17 cellular contexts compared by ENCODE assay signal in the genomic region with DNA sequence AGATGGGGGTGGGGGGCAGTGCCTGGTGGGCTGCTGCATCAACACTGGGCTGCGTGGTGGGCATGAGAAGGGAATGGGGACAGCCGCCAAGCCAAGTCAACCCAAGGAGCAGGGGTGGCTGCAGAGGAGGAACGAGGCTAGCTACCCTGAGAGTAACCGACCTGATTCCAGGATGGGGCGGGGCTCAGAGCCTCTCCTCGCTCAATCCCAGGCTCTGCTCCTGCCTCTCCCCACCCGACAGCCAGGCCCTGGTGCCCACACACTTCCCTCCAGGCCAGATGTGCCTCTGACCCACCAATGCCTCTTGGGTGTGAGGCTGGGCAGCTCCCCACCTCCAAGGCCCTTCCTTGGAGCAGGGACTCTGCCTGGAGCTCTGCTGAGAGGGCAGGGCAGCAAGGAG.
"Had no signal": no experiment of that assay in that cellular context is flagged by ENCODE, and none has a peak within 500 bp of the region (broad histone marks: within the 10 kb centered on the region; RNA-seq: fewer than 3 reads in every experiment).

No MANE protein-coding gene starts in this region.

- ATAC-seq: activated T-helper 17 cell treated with anti-CD3 and anti-CD28 coated beads, Interleukin-2, amount 50 U/mL, for 72 hours; natural killer cell treated with Interleukin-12 subunit alpha and Interleukin-12 subunit beta and Interleukin-15 and Interleukin-18, amount 100 ng/mL, for 72 hours; sciatic nerve; stimulated activated effector memory CD8-positive, alpha-beta T cell treated with anti-CD3 and anti-CD28 coated beads, Interleukin-12 subunit alpha, Interleukin-12 subunit beta, amount 100 ng/mL, for 72 hours had no signal

- DNase-seq: activated CD4-positive, alpha-beta T cell treated with anti-CD3 and anti-CD28 coated beads, Interleukin-2, amount 50 U/mL, for 48 hours; activated CD4-positive, CD25-positive, alpha-beta regulatory T cell; activated naive CD4-positive, alpha-beta T cell; activated T-cell treated with anti-CD3 and anti-CD28 coated beads for 4 hours; brain microvascular endothelial cell; central memory CD4-positive, alpha-beta T cell; erythroblast; islet precursor cell; stimulated activated CD4-positive, alpha-beta T cell treated with anti-CD3 and anti-CD28 coated beads, Interleukin-4, amount 100 ng/mL, for 24 hours; stomach had no signal

- H2AFZ ChIP-seq: parathyroid adenoma had no signal

- H3K9ac ChIP-seq: parathyroid adenoma had no signal

- H3K27ac ChIP-seq: brain microvascular endothelial cell, coronary artery, parathyroid adenoma had no signal

- H3K9me3 ChIP-seq: stomach had no signal

- H3K4me3 ChIP-seq: lung, stomach had no signal

- H3K4me1 ChIP-seq: parathyroid adenoma had no signal
